ENCODE assay signal across 21 cellular contexts in the genomic region with DNA sequence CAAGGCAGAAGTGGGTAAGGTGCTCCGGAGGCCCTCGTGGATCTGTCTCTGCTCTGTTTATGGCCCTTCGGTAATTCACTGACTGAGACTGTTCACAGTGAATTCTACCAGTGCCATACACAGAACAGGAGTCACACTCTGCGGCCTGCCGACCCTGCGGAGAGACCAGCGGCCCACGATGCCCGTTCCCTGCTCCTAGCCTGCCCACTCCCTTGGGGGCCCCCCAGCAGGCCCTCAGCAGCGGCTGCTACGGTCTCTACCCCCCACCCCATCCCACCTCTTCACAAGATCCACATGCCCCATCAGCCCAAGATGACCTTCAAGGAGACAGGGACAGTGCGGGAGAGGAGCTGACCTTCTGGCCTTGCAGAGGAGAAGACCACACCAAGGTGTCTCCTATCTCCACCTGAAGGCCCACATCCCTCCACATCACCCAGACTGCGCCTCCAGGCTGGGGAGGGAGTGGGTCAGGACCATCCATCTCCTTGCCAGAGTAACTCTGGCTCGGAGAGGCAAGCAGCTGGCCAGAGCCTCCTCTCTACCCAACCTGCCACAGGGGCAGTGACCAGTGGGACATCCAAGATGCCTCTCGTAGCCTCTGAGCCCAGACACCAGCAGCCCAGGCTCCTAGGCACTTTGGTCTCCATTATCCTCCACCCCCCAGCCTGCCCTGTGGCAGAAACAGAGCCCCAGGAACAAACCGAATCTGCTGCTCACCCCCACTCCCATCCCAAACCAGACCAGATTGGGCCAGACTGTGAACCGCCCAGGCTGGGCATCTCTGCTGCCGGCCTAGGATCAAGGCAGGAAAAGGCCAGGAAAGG.
DNase-seq lines count a peak whose midpoint lies in the region; ATAC-seq and TF ChIP-seq lines count a peak whose summit lies in the region.
"Had no signal": no experiment of that assay in that cellular context is flagged by ENCODE, and none has a peak within 500 bp of the region (broad histone marks: within the 10 kb centered on the region; RNA-seq: fewer than 3 reads in every experiment).

No MANE protein-coding gene starts in this region.

- H3F3A ChIP-seq in SK-N-SH (replicated peaks; ENCODE audit: insufficient read depth) = no peaks in the 10 kb centered on the region

- no peaks in the 10 kb centered on the region for H3K9me3 ChIP-seq in SK-N-SH
- no peaks in the 10 kb centered on the region for H3K9me3 ChIP-seq in HUES64 (ENCODE audit: insufficient read depth, low read depth, low read length)
- H3K9me3 ChIP-seq in osteoblast (ENCODE audit: low read depth, low read length) = no peaks in the 10 kb centered on the region

- H3K79me2 ChIP-seq in SK-N-SH (ENCODE audit: insufficient read depth) = peaks cover 18% of the 10 kb centered on the region; the same call in 1 of the 2 replicates
- H3K79me2 ChIP-seq in osteoblast (ENCODE audit: insufficient read depth, low read length) = no peaks in the 10 kb centered on the region

- H4K20me1 ChIP-seq in SK-N-SH (ENCODE audit: insufficient read depth) (peaks cover 24% of the 10 kb centered on the region; the same call in 1 of the 2 replicates), osteoblast (ENCODE audit: insufficient read depth, low read length) (no peaks in the 10 kb centered on the region)

- H3K4me3 ChIP-seq in SK-N-SH (ENCODE audit: low read depth in 2 of 2, low read length in 1 of 2) (no peak overlapping the region), HUES64 (ENCODE audit: low read length) (0 out of 2 replicates have a peak overlapping the region, but pooled peaks have one; percentile 9), osteoblast (ENCODE audit: insufficient read depth, low read length) (no peak overlapping the region)

- H3K9me2 ChIP-seq in SK-N-SH = no peaks in the 10 kb centered on the region

- H3K4me2 ChIP-seq in SK-N-SH = no peak overlapping the region
- H3K4me2 ChIP-seq in osteoblast (ENCODE audit: insufficient read depth, low read length) = no peak overlapping the region

- no peak for TF ChIP-seq EP300 in SK-N-SH (IDR thresholded peaks at IDR 0.05; ENCODE audit: borderline replicate concordance in 1 of 2, low read depth in 1 of 2, low read length in 1 of 2)

- H3K9me3 Mint-ChIP-seq in glutamatergic neuron (ENCODE audit: unreplicated experiment) = peaks cover 28% of the 10 kb centered on the region
- H3K9me3 Mint-ChIP-seq: IgD-negative memory B cell had no signal

- 93% methylated on average over 16 of the region's 18 CpGs for WGBS in SK-N-SH (ENCODE audit: low lambda C conversion rate)
- 85% methylated on average over 18 of the region's 18 CpGs for WGBS in HUES64

- TF ChIP-seq RAD21 in SK-N-SH (IDR thresholded peaks at IDR 0.05; ENCODE audit: low read length) = no peak

- peaks cover 29% of the 10 kb centered on the region for H3K4me1 Mint-ChIP-seq in glutamatergic neuron (ENCODE audit: low read depth, unreplicated experiment)

- H3K27me3 Mint-ChIP-seq in glutamatergic neuron (ENCODE audit: unreplicated experiment) = peaks cover 41% of the 10 kb centered on the region

- TF ChIP-seq CTCF in SK-N-SH (IDR thresholded peaks at IDR 0.05) (no peak), glutamatergic neuron (IDR thresholded peaks at IDR 0.05; ENCODE audit: partially characterized antibody, unreplicated experiment) (no peak), osteoblast (IDR thresholded peaks at IDR 0.05; ENCODE audit: extremely low read depth, low read depth, low read length) (no peak), foreskin keratinocyte (conservative IDR thresholded peaks at IDR 0.05) (no peak)

- H3K27ac ChIP-seq in SK-N-SH (ENCODE audit: low read depth in 2 of 2, low read length in 1 of 2) = no peak overlapping the region
- no peak overlapping the region for H3K27ac ChIP-seq in HUES64 (ENCODE audit: low read depth, low read length)
- H3K27ac ChIP-seq in osteoblast (ENCODE audit: low read depth, low read length) = no peak overlapping the region
- H3K27ac ChIP-seq in foreskin keratinocyte = no peak overlapping the region
- H3K27ac ChIP-seq: 22Rv1, C4-2B had no signal

- H3K4me1 ChIP-seq in SK-N-SH (ENCODE audit: control insufficient read depth in 1 of 2, insufficient read depth in 2 of 2, low read depth in 1 of 2, low read length in 1 of 2) (peaks cover 0 to 7% of the 10 kb centered on the region in 2 experiments; a peak in 1 of 4 replicates), HUES64 (ENCODE audit: insufficient read depth, low read length) (peaks cover 62% of the 10 kb centered on the region), osteoblast (ENCODE audit: insufficient read depth, low read length) (no peaks in the 10 kb centered on the region), foreskin keratinocyte (no peaks in the 10 kb centered on the region)

- H2AFZ ChIP-seq in SK-N-SH (ENCODE audit: low read depth) (no peak overlapping the region), osteoblast (ENCODE audit: low read length) (no peak overlapping the region)

- no peaks in the 10 kb centered on the region for H3K36me3 Mint-ChIP-seq in glutamatergic neuron (ENCODE audit: unreplicated experiment)
- H3K36me3 Mint-ChIP-seq: IgD-negative memory B cell had no signal

- H3K9ac ChIP-seq in SK-N-SH (no peak overlapping the region), HUES64 (ENCODE audit: low read depth, low read length) (no peak overlapping the region)

- peak; percentile 37 for DNase-seq in SK-N-SH
- no peak for DNase-seq in glutamatergic neuron
- peak; percentile 78 for DNase-seq in osteoblast (ENCODE audit: insufficient read length, low spot score, missing footprints)
- no peak for DNase-seq in activated naive CD4-positive, alpha-beta T cell treated with anti-CD3 and anti-CD28 coated beads, Interleukin-2, amount 50 U/mL, for 16 hours
- DNase-seq in activated CD4-positive, CD25-positive, alpha-beta regulatory T cell (lab: John Stamatoyannopoulos, UW) = no peak
- DNase-seq in foreskin keratinocyte = no peak
- DNase-seq: ACHN, DMS53, EL, GF-D8, HCEC 1CT, Kasumi-1, NCI-H2081, OCI-M1, SW 1271 had no signal

- POLR2A ChIA-PET in SK-N-SH (lab: Yijun Ruan, JAX) = no interaction called here

- H3K4me3 Mint-ChIP-seq in glutamatergic neuron (ENCODE audit: unreplicated experiment) = peak overlapping the region; percentile 95

- H3K36me3 ChIP-seq in SK-N-SH (replicated peaks in 1 of 2; ENCODE audit: control insufficient read depth in 1 of 2, insufficient read depth in 2 of 2, low read length in 1 of 2) (no peaks in the 10 kb centered on the region), HUES64 (ENCODE audit: insufficient read depth, low read length) (no peaks in the 10 kb centered on the region), osteoblast (ENCODE audit: insufficient read depth, low read length) (no peaks in the 10 kb centered on the region)

- H3K27me3 ChIP-seq in SK-N-SH (ENCODE audit: insufficient read depth) (peaks cover 10% of the 10 kb centered on the region; the same call in 1 of the 2 replicates), HUES64 (ENCODE audit: insufficient read depth, low read length) (peaks cover 75% of the 10 kb centered on the region), osteoblast (ENCODE audit: insufficient read depth, low read length) (peaks cover 36% of the 10 kb centered on the region), foreskin keratinocyte (no peaks in the 10 kb centered on the region)

- no peak for ATAC-seq in SK-N-SH treated with all-trans-retinoic acid at 6 μM for 48 hours
- no peak for ATAC-seq in foreskin keratinocyte
- ATAC-seq: Right ventricle myocardium inferior had no signal

- peak overlapping the region; percentile 93 for H3K27ac Mint-ChIP-seq in glutamatergic neuron (ENCODE audit: unreplicated experiment)
- H3K27ac Mint-ChIP-seq: IgD-negative memory B cell had no signal

- CTCF ChIA-PET in SK-N-SH (lab: Yijun Ruan, JAX) = interaction anchor here (2.6 kb wide), 1 partner anchor 50 kb away, joined by 15 read pairs; no protein-coding TSS in a partner anchor

TF ChIP-seq in SK-N-SH, 30 proteins besides CTCF, POLR2A, EP300 and RAD21 (continues in another document):
- TF ChIP-seq FOSL2 (IDR thresholded peaks at IDR 0.05; ENCODE audit: borderline replicate concordance, low read depth) (no peak), NFIC (IDR thresholded peaks at IDR 0.05; ENCODE audit: borderline replicate concordance) (no peak), JUND (IDR thresholded peaks at IDR 0.05) (no peak), RXRA (IDR thresholded peaks at IDR 0.05; ENCODE audit: borderline replicate concordance, low read depth) (no peak), FOXJ3 (CRISPR knock-in tag; IDR thresholded peaks at IDR 0.05) (no peak), TEAD4 (IDR thresholded peaks at IDR 0.05; ENCODE audit: borderline replicate concordance, insufficient read depth) (no peak), GATA2 (CRISPR knock-in tag; IDR thresholded peaks at IDR 0.05) (no peak), SMC3 (IDR thresholded peaks at IDR 0.05; ENCODE audit: low read depth, low read length) (no peak)
- TF ChIP-seq, protein P1, sequence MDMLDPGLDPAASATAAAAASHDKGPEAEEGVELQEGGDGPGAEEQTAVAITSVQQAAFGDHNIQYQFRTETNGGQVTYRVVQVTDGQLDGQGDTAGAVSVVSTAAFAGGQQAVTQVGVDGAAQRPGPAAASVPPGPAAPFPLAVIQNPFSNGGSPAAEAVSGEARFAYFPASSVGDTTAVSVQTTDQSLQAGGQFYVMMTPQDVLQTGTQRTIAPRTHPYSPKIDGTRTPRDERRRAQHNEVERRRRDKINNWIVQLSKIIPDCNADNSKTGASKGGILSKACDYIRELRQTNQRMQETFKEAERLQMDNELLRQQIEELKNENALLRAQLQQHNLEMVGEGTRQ (IDR thresholded peaks at IDR 0.05; ENCODE audit: borderline replicate concordance, low read depth, low read length) = no peak

TF ChIP-seq in SK-N-SH treated with all-trans-retinoic acid at 6 μM for 48 hours, 23 proteins besides CTCF, POLR2A, EP300 and RAD21 (continues in another document):
- no peak for TF ChIP-seq ARNTL (CRISPR knock-in tag; IDR thresholded peaks at IDR 0.05; ENCODE audit: borderline replicate concordance, low read depth)
- no peak for TF ChIP-seq ZFP30 (CRISPR knock-in tag; IDR thresholded peaks at IDR 0.05)
- TF ChIP-seq ZC3H10 (CRISPR knock-in tag; IDR thresholded peaks at IDR 0.05) = no peak

Comparison
In these comparisons a context has a peak if more than half of its experiments do, and no peak if none do; other contexts are left out.
1. DNase-seq: peak in SK-N-SH (single experiment) and osteoblast (single experiment); none in glutamatergic neuron (single experiment), activated naive CD4-positive, alpha-beta T cell treated with anti-CD3 and anti-CD28 coated beads, Interleukin-2, amount 50 U/mL, for 16 hours (single experiment), activated CD4-positive, CD25-positive, alpha-beta regulatory T cell (0 of 4) and foreskin keratinocyte (0 of 2).